In the genomic region with DNA sequence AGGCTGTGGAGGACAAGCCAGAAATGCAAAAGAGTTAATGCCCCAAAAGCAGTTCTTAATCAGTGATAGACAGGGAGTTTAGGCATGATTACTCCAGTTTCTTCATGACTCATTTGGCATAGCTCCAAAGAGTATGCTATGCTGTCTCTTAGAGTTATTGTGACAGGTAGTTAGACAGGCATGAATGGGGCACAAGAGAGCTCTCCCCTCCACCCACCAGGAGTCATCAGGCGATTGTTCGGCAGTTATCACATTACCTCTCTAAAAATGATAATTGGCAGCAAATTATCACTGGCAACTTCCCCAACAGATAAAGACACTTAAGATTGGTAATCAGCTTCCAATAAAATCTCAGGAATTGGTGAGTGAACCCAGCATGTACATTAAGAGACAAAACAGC, we compare ENCODE assay signal across 9 cellular contexts.
A peak's percentile ranks its signal among the peaks of the same experiment; 100 is the strongest.
DNase-seq lines count a peak whose midpoint lies in the region; ATAC-seq and TF ChIP-seq lines count a peak whose summit lies in the region.
"Had no signal": no experiment of that assay in that cellular context is flagged by ENCODE, and none has a peak within 500 bp of the region (broad histone marks: within the 10 kb centered on the region; RNA-seq: fewer than 3 reads in every experiment).

No MANE protein-coding gene starts in this region.

- H3K9me3 ChIP-seq in esophagus muscularis mucosa, result no peaks in the 10 kb centered on the region

- no peak for TF ChIP-seq CTCF in esophagus muscularis mucosa (IDR thresholded peaks at IDR 0.05)

- no peak for TF ChIP-seq EP300 in esophagus muscularis mucosa (IDR thresholded peaks at IDR 0.05)

- H3K4me3 ChIP-seq in esophagus muscularis mucosa, result no peak overlapping the region

- no peak overlapping the region for H3K27ac ChIP-seq in esophagus muscularis mucosa (replicated peaks in 1 of 4)

- POLR2A ChIA-PET in activated naive CD8-positive, alpha-beta T cell treated with anti-CD3 and anti-CD28 coated beads, Interleukin-2, amount 10 ng/mL, durations not matched to agents 7 days and 5 days (lab: Charles Lee), result no interaction called here

- no peaks in the 10 kb centered on the region for H3K4me1 ChIP-seq in esophagus muscularis mucosa

- no peaks in the 10 kb centered on the region for H3K4me1 Mint-ChIP-seq in activated naive CD8-positive, alpha-beta T cell treated with anti-CD3 and anti-CD28 coated beads, Interleukin-2, amount 10 ng/mL, durations not matched to agents 7 days and 5 days
- no peaks in the 10 kb centered on the region for H3K4me1 Mint-ChIP-seq in natural killer cell treated with Interleukin-12 subunit alpha and Interleukin-12 subunit beta and Interleukin-15 and Interleukin-18, amount 100 ng/mL, for 72 hours (ENCODE audit: low read depth in 2 of 2)

- H3K36me3 ChIP-seq in esophagus muscularis mucosa, result no peaks in the 10 kb centered on the region

- no peak for TF ChIP-seq POLR2A in esophagus muscularis mucosa (IDR thresholded peaks at IDR 0.05; ENCODE audit: low read depth)

- no peaks in the 10 kb centered on the region for H3K27me3 Mint-ChIP-seq in activated naive CD8-positive, alpha-beta T cell treated with anti-CD3 and anti-CD28 coated beads, Interleukin-2, amount 10 ng/mL, durations not matched to agents 7 days and 5 days
- H3K27me3 Mint-ChIP-seq in natural killer cell treated with Interleukin-12 subunit alpha and Interleukin-12 subunit beta and Interleukin-15 and Interleukin-18, amount 100 ng/mL, for 72 hours, result peaks cover 17 to 23% of the 10 kb centered on the region in 2 donors

- peak overlapping the region; percentile 61 for H3K4me3 Mint-ChIP-seq in activated naive CD8-positive, alpha-beta T cell treated with anti-CD3 and anti-CD28 coated beads, Interleukin-2, amount 10 ng/mL, durations not matched to agents 7 days and 5 days
- no peak overlapping the region for H3K4me3 Mint-ChIP-seq in natural killer cell treated with Interleukin-12 subunit alpha and Interleukin-12 subunit beta and Interleukin-15 and Interleukin-18, amount 100 ng/mL, for 72 hours

- no peaks in the 10 kb centered on the region for H3K27me3 ChIP-seq in esophagus muscularis mucosa

- H3K36me3 Mint-ChIP-seq in activated naive CD8-positive, alpha-beta T cell treated with anti-CD3 and anti-CD28 coated beads, Interleukin-2, amount 10 ng/mL, durations not matched to agents 7 days and 5 days, result no peaks in the 10 kb centered on the region
- no peaks in the 10 kb centered on the region for H3K36me3 Mint-ChIP-seq in natural killer cell treated with Interleukin-12 subunit alpha and Interleukin-12 subunit beta and Interleukin-15 and Interleukin-18, amount 100 ng/mL, for 72 hours

- WGBS in esophagus muscularis mucosa, result 60% methylated on average over 1 of the region's 2 CpGs

- peak overlapping the region; percentile 34 for H3K27ac Mint-ChIP-seq in activated naive CD8-positive, alpha-beta T cell treated with anti-CD3 and anti-CD28 coated beads, Interleukin-2, amount 10 ng/mL, durations not matched to agents 7 days and 5 days
- H3K27ac Mint-ChIP-seq in natural killer cell treated with Interleukin-12 subunit alpha and Interleukin-12 subunit beta and Interleukin-15 and Interleukin-18, amount 100 ng/mL, for 72 hours, result no peak overlapping the region

- intact Hi-C loops in esophagus muscularis mucosa (cut with DNase I), result no loop called here

- H3K9me3 Mint-ChIP-seq in activated naive CD8-positive, alpha-beta T cell treated with anti-CD3 and anti-CD28 coated beads, Interleukin-2, amount 10 ng/mL, durations not matched to agents 7 days and 5 days, result no peaks in the 10 kb centered on the region
- no peaks in the 10 kb centered on the region for H3K9me3 Mint-ChIP-seq in natural killer cell treated with Interleukin-12 subunit alpha and Interleukin-12 subunit beta and Interleukin-15 and Interleukin-18, amount 100 ng/mL, for 72 hours

- DNase-seq in EL, result peak; percentile 27
- DNase-seq in HPDE6-E6E7 (ENCODE audit: extremely low spot score), result peak; percentile 79
- DNase-seq in activated naive CD8-positive, alpha-beta T cell treated with anti-CD3 and anti-CD28 coated beads, Interleukin-2, amount 10 ng/mL, durations not matched to agents 7 days and 5 days, result no peak
- DNase-seq in kidney tubule cell (ENCODE audit: low spot score), result peak; percentile 95
- no peak for DNase-seq in Ammon's horn (ENCODE audit: low spot score)
- DNase-seq in esophagus muscularis mucosa (ENCODE audit: extremely low spot score), result no peak
- no peak for DNase-seq in GM19240 (ENCODE audit: insufficient read length, low spot score)
- no peak for DNase-seq in natural killer cell treated with Interleukin-12 subunit alpha and Interleukin-12 subunit beta and Interleukin-15 and Interleukin-18, amount 100 ng/mL, for 72 hours (ENCODE audit: low spot score)
- DNase-seq: activated CD4-positive, alpha-beta T cell treated with anti-CD3 and anti-CD28 coated beads for 1 hour had no signal

- no peak for ATAC-seq in activated naive CD8-positive, alpha-beta T cell treated with anti-CD3 and anti-CD28 coated beads, Interleukin-2, amount 10 ng/mL, durations not matched to agents 7 days and 5 days (ENCODE audit: low read depth)
- ATAC-seq in natural killer cell treated with Interleukin-12 subunit alpha and Interleukin-12 subunit beta and Interleukin-15 and Interleukin-18, amount 100 ng/mL, for 72 hours, result no peak

Comparison
In these comparisons a context has a peak if more than half of its experiments do, and no peak if none do; other contexts are left out.
1. DNase-seq: peak in EL (single experiment), HPDE6-E6E7 (single experiment) and kidney tubule cell (single experiment); none in activated naive CD8-positive, alpha-beta T cell treated with anti-CD3 and anti-CD28 coated beads, Interleukin-2, amount 10 ng/mL, durations not matched to agents 7 days and 5 days (single experiment), Ammon's horn (single experiment), esophagus muscularis mucosa (single experiment), GM19240 (single experiment) and natural killer cell treated with Interleukin-12 subunit alpha and Interleukin-12 subunit beta and Interleukin-15 and Interleukin-18, amount 100 ng/mL, for 72 hours (single experiment).